9 cellular contexts compared by ENCODE assay signal in the genomic region with DNA sequence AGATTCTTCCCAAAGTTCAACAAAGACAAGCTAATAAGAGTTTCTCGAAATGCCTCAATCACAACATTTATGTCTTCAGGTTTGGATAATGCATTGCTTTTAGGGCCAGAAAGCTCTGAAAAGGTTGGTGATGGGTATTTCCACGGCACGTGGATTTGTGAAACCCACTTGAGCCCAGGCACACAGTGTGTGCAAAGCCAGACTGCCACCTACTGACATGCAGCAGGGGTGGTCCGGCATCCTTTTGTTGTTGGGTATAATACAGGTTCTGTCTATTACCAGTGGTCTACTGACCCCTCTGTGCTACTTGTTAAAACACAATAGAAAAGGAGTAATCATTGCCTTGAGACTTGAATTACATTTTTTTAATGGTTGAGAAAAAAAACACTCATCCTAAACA.
DNase-seq lines count a peak whose midpoint lies in the region; ATAC-seq and TF ChIP-seq lines count a peak whose summit lies in the region.
"Had no signal": no experiment of that assay in that cellular context is flagged by ENCODE, and none has a peak within 500 bp of the region (broad histone marks: within the 10 kb centered on the region; RNA-seq: fewer than 3 reads in every experiment).

No MANE protein-coding gene starts in this region.

- TF ChIP-seq CTCF in BJ (IDR thresholded peaks at IDR 0.05; ENCODE audit: insufficient read depth, low read depth, low read length) (peak; percentile 26; the same call in 1 of the 2 replicates), HFFc6 (IDR thresholded peaks at IDR 0.05) (peak; percentile 15; the same call in 1 of the 2 replicates), right lobe of liver (IDR thresholded peaks at IDR 0.05) (peak in 3 of 4 donors; percentile 23 to 40 (median 34))

- POLR2A ChIA-PET in BJ (lab: Charles Lee), result no interaction called here

- no peaks in the 10 kb centered on the region for H3K9me3 Mint-ChIP-seq in HFFc6
- no peaks in the 10 kb centered on the region for H3K9me3 Mint-ChIP-seq in activated T-cell treated with anti-CD3 and anti-CD28 coated beads, Interleukin-2, amount 50 U/mL, for 4 hours

- ATAC-seq in right lobe of liver, result peak; percentile 35 to 41 (median 40)
- no peak for ATAC-seq in activated T-cell treated with anti-CD3 and anti-CD28 coated beads, Interleukin-2, amount 50 U/mL, for 4 hours

- no peak for TF ChIP-seq POLR2A in right lobe of liver (IDR thresholded peaks at IDR 0.05)

- peaks cover 12% of the 10 kb centered on the region for H3K27me3 Mint-ChIP-seq in HFFc6 (ENCODE audit: insufficient read depth)
- peaks cover 19% of the 10 kb centered on the region for H3K27me3 Mint-ChIP-seq in activated T-cell treated with anti-CD3 and anti-CD28 coated beads, Interleukin-2, amount 50 U/mL, for 4 hours (ENCODE audit: low read depth)

- H3K27ac Mint-ChIP-seq in HFFc6, result no peak overlapping the region

- H3K4me1 Mint-ChIP-seq in HFFc6 (ENCODE audit: low read depth), result no peaks in the 10 kb centered on the region
- H3K4me1 Mint-ChIP-seq in activated T-cell treated with anti-CD3 and anti-CD28 coated beads, Interleukin-2, amount 50 U/mL, for 4 hours (ENCODE audit: low read depth), result no peaks in the 10 kb centered on the region

- no peaks in the 10 kb centered on the region for H3K9me3 ChIP-seq in right lobe of liver

- CTCF ChIA-PET in BJ (lab: Yijun Ruan, JAX), result interaction anchor here (0.7 kb wide), 1 partner anchor 96 kb away, joined by 3 read pairs; no protein-coding TSS in a partner anchor

- no peaks in the 10 kb centered on the region for H3K36me3 ChIP-seq in BJ (ENCODE audit: control insufficient read depth, insufficient read depth, low read length)
- no peaks in the 10 kb centered on the region for H3K36me3 ChIP-seq in right lobe of liver

- intact Hi-C loops in right lobe of liver (cut with DNase I), result no loop called here

- H3K36me3 Mint-ChIP-seq in HFFc6 (ENCODE audit: low read depth), result no peaks in the 10 kb centered on the region
- H3K36me3 Mint-ChIP-seq in activated T-cell treated with anti-CD3 and anti-CD28 coated beads, Interleukin-2, amount 50 U/mL, for 4 hours (ENCODE audit: insufficient read depth), result no peaks in the 10 kb centered on the region

- DNase-seq in BJ (ENCODE audit: low read depth), result no peak
- DNase-seq in HFFc6, result no peak
- peak; percentile 25 for DNase-seq in astrocyte of the hippocampus (ENCODE audit: low read depth, low spot score)
- no peak for DNase-seq in right lobe of liver
- no peak for DNase-seq in activated CD4-positive, alpha-beta T cell treated with anti-CD3 and anti-CD28 coated beads, Interleukin-2, amount 50 U/mL, for 1 hour
- DNase-seq in activated T-cell treated with anti-CD3 and anti-CD28 coated beads, Interleukin-2, amount 50 U/mL, for 4 hours, result no peak
- no peak for DNase-seq in SW480 (ENCODE audit: low spot score)
- no peak for DNase-seq in stimulated activated CD4-positive, alpha-beta T cell treated with anti-CD3 and anti-CD28 coated beads, Interleukin-2, amount 100 ng/mL, for 48 hours
- DNase-seq: NCI-H526 treated with DMSO at 0.1 percent for 48 hours had no signal

- H3K27me3 ChIP-seq in BJ (ENCODE audit: control insufficient read depth, insufficient read depth, low read length) (no peaks in the 10 kb centered on the region), right lobe of liver (no peaks in the 10 kb centered on the region)

- H3K4me1 ChIP-seq in right lobe of liver, result peaks cover 0 to 2% (median 0%) of the 10 kb centered on the region in 4 donors

- H3K27ac ChIP-seq in right lobe of liver, result no peak overlapping the region

- WGBS in right lobe of liver (ENCODE audit: insufficient coverage, low coverage, low lambda C conversion rate, missing lambda C conversion rate), result 49% methylated on average over 2 of the region's 4 CpGs

- no peak overlapping the region for H3K4me3 ChIP-seq in BJ (ENCODE audit: low read depth, low read length)
- H3K4me3 ChIP-seq in right lobe of liver, result no peak overlapping the region

- no peak overlapping the region for H3K4me3 Mint-ChIP-seq in HFFc6
- no peak overlapping the region for H3K4me3 Mint-ChIP-seq in activated T-cell treated with anti-CD3 and anti-CD28 coated beads, Interleukin-2, amount 50 U/mL, for 4 hours

Comparison
In these comparisons a context has a peak if more than half of its experiments do, and no peak if none do; other contexts are left out.
1. ATAC-seq: peak in right lobe of liver (4 of 4); none in activated T-cell treated with anti-CD3 and anti-CD28 coated beads, Interleukin-2, amount 50 U/mL, for 4 hours (0 of 2).
2. Peak in every context shown above with its lines, with median percentiles within 50 percentile points of each other: CTCF ChIP-seq.